Comparison of ENCODE assay signal across 20 cellular contexts in genomic region chr15:57820119-57820518, GRCh38.
A peak's percentile ranks its signal among the peaks of the same experiment; 100 is the strongest.
DNase-seq lines count a peak whose midpoint lies in the region; ATAC-seq and TF ChIP-seq lines count a peak whose summit lies in the region.
"Had no signal": no experiment of that assay in that cellular context is flagged by ENCODE, and none has a peak within 500 bp of the region (broad histone marks: within the 10 kb centered on the region; RNA-seq: fewer than 3 reads in every experiment).

No MANE protein-coding gene starts in this region.

- no peaks in the 10 kb centered on the region for H3K4me1 ChIP-seq in breast epithelium
- H3K4me1 ChIP-seq: parathyroid adenoma, thyroid gland had no signal

- no peak for TF ChIP-seq POLR2A in breast epithelium (IDR thresholded peaks at IDR 0.05)

- CTCF ChIA-PET in MCF 10A (lab: Yijun Ruan, JAX), result no interaction called here
- CTCF ChIA-PET in CD4-positive, alpha-beta T cell (lab: Charles Lee), result no interaction called here

- no peak for ATAC-seq in CD4-positive, alpha-beta T cell (ENCODE audit: poor library complexity)
- ATAC-seq in HG02973 (IDR thresholded peaks at IDR 0.05; ENCODE audit: unreplicated experiment), result no peak
- ATAC-seq: HepG2 had no signal

- no peak overlapping the region for H3K27ac Mint-ChIP-seq in MCF 10A (ENCODE audit: low read depth, unreplicated experiment)
- H3K27ac Mint-ChIP-seq in CD4-positive, alpha-beta T cell, result no peak overlapping the region
- H3K27ac Mint-ChIP-seq: activated naive CD4-positive, alpha-beta T cell treated with anti-CD3 and anti-CD28 coated beads, Interleukin-2, amount 50 U/mL, for 24 hours; naive B cell had no signal

- in situ Hi-C loops in brain microvascular endothelial cell (cut with HindIII; ENCODE audit: low pct_ligation_motif_present, low sequenced_read_pairs), result no loop called here

- TF ChIP-seq CTCF in MCF 10A (IDR thresholded peaks at IDR 0.05; ENCODE audit: unreplicated experiment) (no peak), breast epithelium (IDR thresholded peaks at IDR 0.05) (no peak), brain microvascular endothelial cell (IDR thresholded peaks at IDR 0.05; ENCODE audit: low read depth, low read length, missing control alignments) (no peak)
- TF ChIP-seq CTCF in CD4-positive, alpha-beta T cell (IDR thresholded peaks at IDR 0.05), result no peak

- intact Hi-C loops in MCF 10A (cut with micrococcal nuclease) (no loop called here), breast epithelium (cut with DNase I; ENCODE audit: low total_unique reads) (no loop called here)
- intact Hi-C loops in CD4-positive, alpha-beta T cell (cut with DNase I, micrococcal nuclease), result no loop called here

- H3K4me1 Mint-ChIP-seq in MCF 10A (ENCODE audit: insufficient read depth, unreplicated experiment), result peaks cover 6% of the 10 kb centered on the region
- no peaks in the 10 kb centered on the region for H3K4me1 Mint-ChIP-seq in CD4-positive, alpha-beta T cell (ENCODE audit: low read depth)
- H3K4me1 Mint-ChIP-seq: activated naive CD4-positive, alpha-beta T cell treated with anti-CD3 and anti-CD28 coated beads, Interleukin-2, amount 50 U/mL, for 24 hours; naive B cell had no signal

- H3K27ac ChIP-seq in breast epithelium (no peak overlapping the region), brain microvascular endothelial cell (no peak overlapping the region)
- H3K27ac ChIP-seq in CD4-positive, alpha-beta T cell (ENCODE audit: low read depth, low read length), result no peak overlapping the region
- H3K27ac ChIP-seq: C4-2B, cardiac muscle cell, parathyroid adenoma, skin epidermis, thyroid gland had no signal

- H3K4me3 ChIP-seq in breast epithelium, result no peak overlapping the region
- H3K4me3 ChIP-seq in brain microvascular endothelial cell (ENCODE audit: low read depth, low read length), result no peak overlapping the region
- H3K4me3 ChIP-seq: cardiac muscle cell, skin epidermis, thyroid gland had no signal

- no peaks in the 10 kb centered on the region for H3K9me3 ChIP-seq in breast epithelium
- no peaks in the 10 kb centered on the region for H3K9me3 ChIP-seq in CD4-positive, alpha-beta T cell (ENCODE audit: control insufficient read depth, low read length)
- H3K9me3 ChIP-seq: thyroid gland had no signal

- no peaks in the 10 kb centered on the region for H3K36me3 Mint-ChIP-seq in MCF 10A (ENCODE audit: insufficient read depth, unreplicated experiment)
- H3K36me3 Mint-ChIP-seq in CD4-positive, alpha-beta T cell (ENCODE audit: low read depth), result no peaks in the 10 kb centered on the region
- H3K36me3 Mint-ChIP-seq: activated naive CD4-positive, alpha-beta T cell treated with anti-CD3 and anti-CD28 coated beads, Interleukin-2, amount 50 U/mL, for 24 hours; naive B cell had no signal

- H3K27me3 ChIP-seq in breast epithelium (no peaks in the 10 kb centered on the region), brain microvascular endothelial cell (replicated peaks) (no peaks in the 10 kb centered on the region)
- H3K27me3 ChIP-seq in CD4-positive, alpha-beta T cell (ENCODE audit: control insufficient read depth, insufficient read depth, low read length), result no peaks in the 10 kb centered on the region
- H3K27me3 ChIP-seq: cardiac muscle cell, thyroid gland had no signal

- no peak overlapping the region for H3K4me3 Mint-ChIP-seq in MCF 10A (ENCODE audit: unreplicated experiment)
- no peak overlapping the region for H3K4me3 Mint-ChIP-seq in CD4-positive, alpha-beta T cell
- H3K4me3 Mint-ChIP-seq: activated naive CD4-positive, alpha-beta T cell treated with anti-CD3 and anti-CD28 coated beads, Interleukin-2, amount 50 U/mL, for 24 hours; naive B cell had no signal

- H3K9me3 Mint-ChIP-seq in MCF 10A (ENCODE audit: unreplicated experiment), result no peaks in the 10 kb centered on the region
- H3K9me3 Mint-ChIP-seq in CD4-positive, alpha-beta T cell, result no peaks in the 10 kb centered on the region
- H3K9me3 Mint-ChIP-seq: activated naive CD4-positive, alpha-beta T cell treated with anti-CD3 and anti-CD28 coated beads, Interleukin-2, amount 50 U/mL, for 24 hours had no signal

- no peaks in the 10 kb centered on the region for H3K27me3 Mint-ChIP-seq in MCF 10A (ENCODE audit: insufficient read depth, unreplicated experiment)
- peaks cover 20% of the 10 kb centered on the region for H3K27me3 Mint-ChIP-seq in CD4-positive, alpha-beta T cell

- POLR2A ChIA-PET in MCF 10A (lab: Yijun Ruan, JAX), result interaction anchor here (0.5 kb wide), 1 partner anchor 422 kb away, joined by 3 read pairs; no protein-coding TSS in a partner anchor
- POLR2A ChIA-PET in CD4-positive, alpha-beta T cell (lab: Charles Lee), result no interaction called here

- no TSS peak for BruUV-seq in MCF 10A (replicated peaks; lab: Mats Ljungman, UMichigan)

- no peaks in the 10 kb centered on the region for H3K36me3 ChIP-seq in breast epithelium
- H3K36me3 ChIP-seq in brain microvascular endothelial cell (replicated peaks), result no peaks in the 10 kb centered on the region
- H3K36me3 ChIP-seq: cardiac muscle cell, thyroid gland had no signal

- DNase-seq in MCF 10A (ENCODE audit: unreplicated experiment) (peak; percentile 9), breast epithelium (ENCODE audit: low spot score in 2 of 2) (no peak), brain microvascular endothelial cell (peak; percentile 28), kidney glomerular epithelial cell (lab: John Stamatoyannopoulos, UW) (peak; percentile 39), epidermal melanocyte (ENCODE audit: insufficient read length, low spot score) (no peak)
- no peak for DNase-seq in stimulated activated CD4-positive, alpha-beta T cell treated with anti-CD3 and anti-CD28 coated beads, Interleukin-1b, Interleukin-23, amount 100 ng/mL, for 48 hours
- no peak for DNase-seq in CD4-positive, alpha-beta T cell
- DNase-seq: 8988T; effector memory CD4-positive, alpha-beta T cell; naive B cell; NCI-H1930; NCI-H510A treated with DMSO at 0.1 percent for 48 hours; thyroid gland had no signal

Comparison
In these comparisons a context has a peak if more than half of its experiments do, and no peak if none do; other contexts are left out.
1. DNase-seq: peak in MCF 10A (single experiment), brain microvascular endothelial cell (single experiment) and kidney glomerular epithelial cell (single experiment); none in breast epithelium (0 of 2), stimulated activated CD4-positive, alpha-beta T cell treated with anti-CD3 and anti-CD28 coated beads, Interleukin-1b, Interleukin-23, amount 100 ng/mL, for 48 hours (single experiment), CD4-positive, alpha-beta T cell (0 of 10) and epidermal melanocyte (single experiment).